1 cellular context compared by ENCODE assay signal in the genomic region with DNA sequence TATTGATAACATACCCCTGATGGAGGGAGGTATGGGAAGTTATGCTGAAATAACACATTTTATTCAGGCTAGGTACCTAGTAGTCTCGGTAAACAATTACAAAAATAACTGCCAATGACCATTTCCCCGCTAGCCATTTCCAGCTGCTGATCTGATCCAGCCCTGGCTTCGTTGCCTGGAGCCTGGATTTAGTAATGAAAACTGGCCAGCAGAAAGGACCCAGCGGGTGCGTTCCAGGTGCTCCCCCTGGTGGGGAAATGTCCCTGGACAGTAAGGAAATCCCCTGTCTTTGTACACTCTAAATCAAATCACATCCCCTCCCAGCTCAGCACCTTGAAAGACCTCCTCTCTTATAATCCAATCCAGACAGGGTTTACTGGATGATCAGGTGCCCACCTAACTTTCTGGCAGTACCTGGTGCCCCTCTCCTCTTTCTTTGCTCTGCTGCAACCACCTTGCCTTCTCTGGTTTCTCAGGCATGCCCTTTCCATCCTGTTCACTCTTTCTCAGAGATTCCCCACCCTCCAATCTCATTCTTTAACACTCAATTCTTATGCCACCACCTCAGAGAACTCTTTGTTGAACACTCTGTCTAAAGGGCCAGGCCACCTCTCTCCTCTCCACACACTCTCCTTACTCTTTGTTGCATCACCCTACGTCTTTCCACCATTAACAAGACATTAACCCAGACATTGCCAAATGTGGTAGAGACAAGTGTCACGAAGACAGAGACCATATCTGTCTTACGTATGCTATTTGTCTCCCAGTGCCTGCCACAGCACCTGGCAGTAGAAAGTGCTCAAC.
TF ChIP-seq lines count a peak whose summit lies in the region.

No MANE protein-coding gene starts in this region.

TF ChIP-seq in K562, 482 proteins besides CTCF, POLR2A, EP300 and RAD21 (continued from another document and continues in another):
- TF ChIP-seq, protein P1, sequence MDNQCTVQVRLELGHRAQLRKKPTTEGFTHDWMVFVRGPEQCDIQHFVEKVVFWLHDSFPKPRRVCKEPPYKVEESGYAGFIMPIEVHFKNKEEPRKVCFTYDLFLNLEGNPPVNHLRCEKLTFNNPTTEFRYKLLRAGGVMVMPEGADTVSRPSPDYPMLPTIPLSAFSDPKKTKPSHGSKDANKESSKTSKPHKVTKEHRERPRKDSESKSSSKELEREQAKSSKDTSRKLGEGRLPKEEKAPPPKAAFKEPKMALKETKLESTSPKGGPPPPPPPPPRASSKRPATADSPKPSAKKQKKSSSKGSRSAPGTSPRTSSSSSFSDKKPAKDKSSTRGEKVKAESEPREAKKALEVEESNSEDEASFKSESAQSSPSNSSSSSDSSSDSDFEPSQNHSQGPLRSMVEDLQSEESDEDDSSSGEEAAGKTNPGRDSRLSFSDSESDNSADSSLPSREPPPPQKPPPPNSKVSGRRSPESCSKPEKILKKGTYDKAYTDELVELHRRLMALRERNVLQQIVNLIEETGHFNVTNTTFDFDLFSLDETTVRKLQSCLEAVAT (IDR thresholded peaks at IDR 0.05) = 0 out of 4 replicates have a peak, but pooled peaks of 1 of the 2 experiments have one; percentile 44
- TF ChIP-seq ARHGAP35 (IDR thresholded peaks at IDR 0.05; ENCODE audit: partially characterized antibody) (no peak), ASH1L (IDR thresholded peaks at IDR 0.05; ENCODE audit: borderline replicate concordance, low read depth, partially characterized antibody) (no peak), MAFF (IDR thresholded peaks at IDR 0.05; ENCODE audit: low read length) (no peak), XRCC5 (IDR thresholded peaks at IDR 0.05; ENCODE audit: low read depth, low read length) (no peak), ZKSCAN1 (IDR thresholded peaks at IDR 0.05; ENCODE audit: low read depth, low read length) (no peak), RBM34 (IDR thresholded peaks at IDR 0.05; ENCODE audit: borderline replicate concordance, insufficient read depth, low read length) (no peak), BDP1 (IDR thresholded peaks at IDR 0.05; ENCODE audit: insufficient read depth, insufficient read length) (no peak), SIN3B (IDR thresholded peaks at IDR 0.05; ENCODE audit: low read depth) (no peak), LCOR (CRISPR knock-in tag; IDR thresholded peaks at IDR 0.05) (no peak), LEF1 (IDR thresholded peaks at IDR 0.05) (no peak), SMARCC2 (IDR thresholded peaks at IDR 0.05; ENCODE audit: low read depth) (0 out of 2 replicates have a peak, but pooled peaks have one; percentile 18), TCFL5 (CRISPR knock-in tag; conservative IDR thresholded peaks at IDR 0.05) (no peak), HEY1 (CRISPR knock-in tag; IDR thresholded peaks at IDR 0.05; ENCODE audit: borderline replicate concordance) (no peak), SMC3 (conservative IDR thresholded peaks at IDR 0.05; ENCODE audit: insufficient read depth, low read depth, low read length) (peak; percentile 72), ATF1 (CRISPR knock-in tag; IDR thresholded peaks at IDR 0.05) (no peak), ATF1 (tag; IDR thresholded peaks at IDR 0.05) (0 out of 2 replicates have a peak, but pooled peaks have one; percentile 17), SRSF3 (IDR thresholded peaks at IDR 0.05; ENCODE audit: insufficient read depth, low read length) (no peak), BCL6 (CRISPR knock-in tag; IDR thresholded peaks at IDR 0.05) (no peak), ZNF165 (CRISPR knock-in tag; IDR thresholded peaks at IDR 0.05; ENCODE audit: borderline replicate concordance) (no peak), MEF2A (IDR thresholded peaks at IDR 0.05; ENCODE audit: control insufficient read depth, low read depth, low read length) (no peak)
- TF ChIP-seq, protein P2, sequence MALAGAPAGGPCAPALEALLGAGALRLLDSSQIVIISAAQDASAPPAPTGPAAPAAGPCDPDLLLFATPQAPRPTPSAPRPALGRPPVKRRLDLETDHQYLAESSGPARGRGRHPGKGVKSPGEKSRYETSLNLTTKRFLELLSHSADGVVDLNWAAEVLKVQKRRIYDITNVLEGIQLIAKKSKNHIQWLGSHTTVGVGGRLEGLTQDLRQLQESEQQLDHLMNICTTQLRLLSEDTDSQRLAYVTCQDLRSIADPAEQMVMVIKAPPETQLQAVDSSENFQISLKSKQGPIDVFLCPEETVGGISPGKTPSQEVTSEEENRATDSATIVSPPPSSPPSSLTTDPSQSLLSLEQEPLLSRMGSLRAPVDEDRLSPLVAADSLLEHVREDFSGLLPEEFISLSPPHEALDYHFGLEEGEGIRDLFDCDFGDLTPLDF (CRISPR knock-in tag; IDR thresholded peaks at IDR 0.05) = no peak
- TF ChIP-seq, protein P3, sequence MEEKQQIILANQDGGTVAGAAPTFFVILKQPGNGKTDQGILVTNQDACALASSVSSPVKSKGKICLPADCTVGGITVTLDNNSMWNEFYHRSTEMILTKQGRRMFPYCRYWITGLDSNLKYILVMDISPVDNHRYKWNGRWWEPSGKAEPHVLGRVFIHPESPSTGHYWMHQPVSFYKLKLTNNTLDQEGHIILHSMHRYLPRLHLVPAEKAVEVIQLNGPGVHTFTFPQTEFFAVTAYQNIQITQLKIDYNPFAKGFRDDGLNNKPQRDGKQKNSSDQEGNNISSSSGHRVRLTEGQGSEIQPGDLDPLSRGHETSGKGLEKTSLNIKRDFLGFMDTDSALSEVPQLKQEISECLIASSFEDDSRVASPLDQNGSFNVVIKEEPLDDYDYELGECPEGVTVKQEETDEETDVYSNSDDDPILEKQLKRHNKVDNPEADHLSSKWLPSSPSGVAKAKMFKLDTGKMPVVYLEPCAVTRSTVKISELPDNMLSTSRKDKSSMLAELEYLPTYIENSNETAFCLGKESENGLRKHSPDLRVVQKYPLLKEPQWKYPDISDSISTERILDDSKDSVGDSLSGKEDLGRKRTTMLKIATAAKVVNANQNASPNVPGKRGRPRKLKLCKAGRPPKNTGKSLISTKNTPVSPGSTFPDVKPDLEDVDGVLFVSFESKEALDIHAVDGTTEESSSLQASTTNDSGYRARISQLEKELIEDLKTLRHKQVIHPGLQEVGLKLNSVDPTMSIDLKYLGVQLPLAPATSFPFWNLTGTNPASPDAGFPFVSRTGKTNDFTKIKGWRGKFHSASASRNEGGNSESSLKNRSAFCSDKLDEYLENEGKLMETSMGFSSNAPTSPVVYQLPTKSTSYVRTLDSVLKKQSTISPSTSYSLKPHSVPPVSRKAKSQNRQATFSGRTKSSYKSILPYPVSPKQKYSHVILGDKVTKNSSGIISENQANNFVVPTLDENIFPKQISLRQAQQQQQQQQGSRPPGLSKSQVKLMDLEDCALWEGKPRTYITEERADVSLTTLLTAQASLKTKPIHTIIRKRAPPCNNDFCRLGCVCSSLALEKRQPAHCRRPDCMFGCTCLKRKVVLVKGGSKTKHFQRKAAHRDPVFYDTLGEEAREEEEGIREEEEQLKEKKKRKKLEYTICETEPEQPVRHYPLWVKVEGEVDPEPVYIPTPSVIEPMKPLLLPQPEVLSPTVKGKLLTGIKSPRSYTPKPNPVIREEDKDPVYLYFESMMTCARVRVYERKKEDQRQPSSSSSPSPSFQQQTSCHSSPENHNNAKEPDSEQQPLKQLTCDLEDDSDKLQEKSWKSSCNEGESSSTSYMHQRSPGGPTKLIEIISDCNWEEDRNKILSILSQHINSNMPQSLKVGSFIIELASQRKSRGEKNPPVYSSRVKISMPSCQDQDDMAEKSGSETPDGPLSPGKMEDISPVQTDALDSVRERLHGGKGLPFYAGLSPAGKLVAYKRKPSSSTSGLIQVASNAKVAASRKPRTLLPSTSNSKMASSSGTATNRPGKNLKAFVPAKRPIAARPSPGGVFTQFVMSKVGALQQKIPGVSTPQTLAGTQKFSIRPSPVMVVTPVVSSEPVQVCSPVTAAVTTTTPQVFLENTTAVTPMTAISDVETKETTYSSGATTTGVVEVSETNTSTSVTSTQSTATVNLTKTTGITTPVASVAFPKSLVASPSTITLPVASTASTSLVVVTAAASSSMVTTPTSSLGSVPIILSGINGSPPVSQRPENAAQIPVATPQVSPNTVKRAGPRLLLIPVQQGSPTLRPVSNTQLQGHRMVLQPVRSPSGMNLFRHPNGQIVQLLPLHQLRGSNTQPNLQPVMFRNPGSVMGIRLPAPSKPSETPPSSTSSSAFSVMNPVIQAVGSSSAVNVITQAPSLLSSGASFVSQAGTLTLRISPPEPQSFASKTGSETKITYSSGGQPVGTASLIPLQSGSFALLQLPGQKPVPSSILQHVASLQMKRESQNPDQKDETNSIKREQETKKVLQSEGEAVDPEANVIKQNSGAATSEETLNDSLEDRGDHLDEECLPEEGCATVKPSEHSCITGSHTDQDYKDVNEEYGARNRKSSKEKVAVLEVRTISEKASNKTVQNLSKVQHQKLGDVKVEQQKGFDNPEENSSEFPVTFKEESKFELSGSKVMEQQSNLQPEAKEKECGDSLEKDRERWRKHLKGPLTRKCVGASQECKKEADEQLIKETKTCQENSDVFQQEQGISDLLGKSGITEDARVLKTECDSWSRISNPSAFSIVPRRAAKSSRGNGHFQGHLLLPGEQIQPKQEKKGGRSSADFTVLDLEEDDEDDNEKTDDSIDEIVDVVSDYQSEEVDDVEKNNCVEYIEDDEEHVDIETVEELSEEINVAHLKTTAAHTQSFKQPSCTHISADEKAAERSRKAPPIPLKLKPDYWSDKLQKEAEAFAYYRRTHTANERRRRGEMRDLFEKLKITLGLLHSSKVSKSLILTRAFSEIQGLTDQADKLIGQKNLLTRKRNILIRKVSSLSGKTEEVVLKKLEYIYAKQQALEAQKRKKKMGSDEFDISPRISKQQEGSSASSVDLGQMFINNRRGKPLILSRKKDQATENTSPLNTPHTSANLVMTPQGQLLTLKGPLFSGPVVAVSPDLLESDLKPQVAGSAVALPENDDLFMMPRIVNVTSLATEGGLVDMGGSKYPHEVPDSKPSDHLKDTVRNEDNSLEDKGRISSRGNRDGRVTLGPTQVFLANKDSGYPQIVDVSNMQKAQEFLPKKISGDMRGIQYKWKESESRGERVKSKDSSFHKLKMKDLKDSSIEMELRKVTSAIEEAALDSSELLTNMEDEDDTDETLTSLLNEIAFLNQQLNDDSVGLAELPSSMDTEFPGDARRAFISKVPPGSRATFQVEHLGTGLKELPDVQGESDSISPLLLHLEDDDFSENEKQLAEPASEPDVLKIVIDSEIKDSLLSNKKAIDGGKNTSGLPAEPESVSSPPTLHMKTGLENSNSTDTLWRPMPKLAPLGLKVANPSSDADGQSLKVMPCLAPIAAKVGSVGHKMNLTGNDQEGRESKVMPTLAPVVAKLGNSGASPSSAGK (IDR thresholded peaks at IDR 0.05) = peak; percentile 59
- TF ChIP-seq, protein P4, sequence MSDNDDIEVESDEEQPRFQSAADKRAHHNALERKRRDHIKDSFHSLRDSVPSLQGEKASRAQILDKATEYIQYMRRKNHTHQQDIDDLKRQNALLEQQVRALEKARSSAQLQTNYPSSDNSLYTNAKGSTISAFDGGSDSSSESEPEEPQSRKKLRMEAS (CRISPR knock-in tag; IDR thresholded peaks at IDR 0.05) = no peak
- TF ChIP-seq, protein P5, sequence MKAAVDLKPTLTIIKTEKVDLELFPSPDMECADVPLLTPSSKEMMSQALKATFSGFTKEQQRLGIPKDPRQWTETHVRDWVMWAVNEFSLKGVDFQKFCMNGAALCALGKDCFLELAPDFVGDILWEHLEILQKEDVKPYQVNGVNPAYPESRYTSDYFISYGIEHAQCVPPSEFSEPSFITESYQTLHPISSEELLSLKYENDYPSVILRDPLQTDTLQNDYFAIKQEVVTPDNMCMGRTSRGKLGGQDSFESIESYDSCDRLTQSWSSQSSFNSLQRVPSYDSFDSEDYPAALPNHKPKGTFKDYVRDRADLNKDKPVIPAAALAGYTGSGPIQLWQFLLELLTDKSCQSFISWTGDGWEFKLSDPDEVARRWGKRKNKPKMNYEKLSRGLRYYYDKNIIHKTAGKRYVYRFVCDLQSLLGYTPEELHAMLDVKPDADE (conservative IDR thresholded peaks at IDR 0.05; ENCODE audit: control insufficient read depth, low read depth, low read length) = no peak
- TF ChIP-seq, protein P6, sequence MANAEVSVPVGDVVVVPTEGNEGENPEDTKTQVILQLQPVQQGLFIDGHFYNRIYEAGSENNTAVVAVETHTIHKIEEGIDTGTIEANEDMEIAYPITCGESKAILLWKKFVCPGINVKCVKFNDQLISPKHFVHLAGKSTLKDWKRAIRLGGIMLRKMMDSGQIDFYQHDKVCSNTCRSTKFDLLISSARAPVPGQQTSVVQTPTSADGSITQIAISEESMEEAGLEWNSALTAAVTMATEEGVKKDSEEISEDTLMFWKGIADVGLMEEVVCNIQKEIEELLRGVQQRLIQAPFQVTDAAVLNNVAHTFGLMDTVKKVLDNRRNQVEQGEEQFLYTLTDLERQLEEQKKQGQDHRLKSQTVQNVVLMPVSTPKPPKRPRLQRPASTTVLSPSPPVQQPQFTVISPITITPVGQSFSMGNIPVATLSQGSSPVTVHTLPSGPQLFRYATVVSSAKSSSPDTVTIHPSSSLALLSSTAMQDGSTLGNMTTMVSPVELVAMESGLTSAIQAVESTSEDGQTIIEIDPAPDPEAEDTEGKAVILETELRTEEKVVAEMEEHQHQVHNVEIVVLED (CRISPR knock-in tag; IDR thresholded peaks at IDR 0.05) = no peak; the same call in 1 of the 2 replicates
- TF ChIP-seq, protein P7, sequence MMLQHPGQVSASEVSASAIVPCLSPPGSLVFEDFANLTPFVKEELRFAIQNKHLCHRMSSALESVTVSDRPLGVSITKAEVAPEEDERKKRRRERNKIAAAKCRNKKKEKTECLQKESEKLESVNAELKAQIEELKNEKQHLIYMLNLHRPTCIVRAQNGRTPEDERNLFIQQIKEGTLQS (IDR thresholded peaks at IDR 0.05) = peak; percentile 92
- TF ChIP-seq, protein P7 (CRISPR knock-in tag; conservative IDR thresholded peaks at IDR 0.05) = no peak
- TF ChIP-seq, protein P8, sequence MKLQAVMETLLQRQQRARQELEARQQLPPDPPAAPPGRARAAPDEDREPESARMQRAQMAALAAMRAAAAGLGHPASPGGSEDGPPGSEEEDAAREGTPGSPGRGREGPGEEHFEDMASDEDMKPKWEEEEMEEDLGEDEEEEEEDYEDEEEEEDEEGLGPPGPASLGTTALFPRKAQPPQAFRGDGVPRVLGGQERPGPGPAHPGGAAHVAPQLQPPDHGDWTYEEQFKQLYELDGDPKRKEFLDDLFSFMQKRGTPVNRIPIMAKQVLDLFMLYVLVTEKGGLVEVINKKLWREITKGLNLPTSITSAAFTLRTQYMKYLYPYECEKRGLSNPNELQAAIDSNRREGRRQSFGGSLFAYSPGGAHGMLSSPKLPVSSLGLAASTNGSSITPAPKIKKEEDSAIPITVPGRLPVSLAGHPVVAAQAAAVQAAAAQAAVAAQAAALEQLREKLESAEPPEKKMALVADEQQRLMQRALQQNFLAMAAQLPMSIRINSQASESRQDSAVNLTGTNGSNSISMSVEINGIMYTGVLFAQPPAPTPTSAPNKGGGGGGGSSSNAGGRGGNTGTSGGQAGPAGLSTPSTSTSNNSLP (IDR thresholded peaks at IDR 0.05; ENCODE audit: borderline replicate concordance, low read depth, low read length) = no peak
- TF ChIP-seq, protein P9, sequence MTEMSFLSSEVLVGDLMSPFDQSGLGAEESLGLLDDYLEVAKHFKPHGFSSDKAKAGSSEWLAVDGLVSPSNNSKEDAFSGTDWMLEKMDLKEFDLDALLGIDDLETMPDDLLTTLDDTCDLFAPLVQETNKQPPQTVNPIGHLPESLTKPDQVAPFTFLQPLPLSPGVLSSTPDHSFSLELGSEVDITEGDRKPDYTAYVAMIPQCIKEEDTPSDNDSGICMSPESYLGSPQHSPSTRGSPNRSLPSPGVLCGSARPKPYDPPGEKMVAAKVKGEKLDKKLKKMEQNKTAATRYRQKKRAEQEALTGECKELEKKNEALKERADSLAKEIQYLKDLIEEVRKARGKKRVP (CRISPR knock-in tag; IDR thresholded peaks at IDR 0.05) = peak; percentile 90
